In the genomic region with DNA sequence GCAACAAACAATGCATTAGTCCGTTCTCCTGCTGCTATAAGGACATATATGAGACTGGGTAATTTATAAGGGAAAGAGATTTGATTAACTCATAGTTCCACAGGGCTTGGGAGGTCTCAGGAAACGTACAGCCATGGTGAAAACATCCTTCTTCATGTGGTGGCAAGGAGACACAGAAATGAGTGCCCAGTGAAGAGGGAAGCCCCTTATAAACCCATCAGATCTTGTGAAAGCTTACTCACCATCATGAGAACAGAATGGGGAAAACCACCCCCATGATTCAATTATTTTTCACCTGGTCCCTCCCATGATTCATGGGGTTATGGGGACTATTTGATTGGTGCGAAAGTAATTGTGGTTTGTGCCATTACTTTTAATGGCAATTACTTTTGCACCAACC, we compare ENCODE assay signal across 30 cellular contexts.
"Had no signal": no experiment of that assay in that cellular context is flagged by ENCODE, and none has a peak within 500 bp of the region (broad histone marks: within the 10 kb centered on the region; RNA-seq: fewer than 3 reads in every experiment).

No MANE protein-coding gene starts in this region.

- ATAC-seq: natural killer cell treated with Interleukin-12 subunit alpha and Interleukin-12 subunit beta and Interleukin-15 and Interleukin-18, amount 100 ng/mL, for 72 hours; psoas muscle; right cardiac atrium; right lobe of liver; stimulated activated effector memory CD8-positive, alpha-beta T cell treated with anti-CD3 and anti-CD28 coated beads, Interleukin-12 subunit alpha, Interleukin-12 subunit beta, amount 100 ng/mL, for 72 hours; stimulated activated naive B cell treated with anti-CD40 and anti-IgM and Interleukin-4, amounts not matched to agents 10 μg/mL and 1 μg/mL and 100 μg/mL, for 72 hours had no signal

- H3K36me3 ChIP-seq: neutrophil, ovary, right lobe of liver, sigmoid colon, stomach, thoracic aorta, thyroid gland, tibial nerve, upper lobe of left lung, vagina had no signal

- H3K27me3 ChIP-seq: neutrophil, ovary, right lobe of liver, sigmoid colon, stomach, thyroid gland, tibial nerve, upper lobe of left lung, vagina had no signal

- H3K9me3 Mint-ChIP-seq: nephron progenitor cell; stimulated activated naive B cell treated with anti-CD40 and anti-IgM and Interleukin-4, amounts not matched to agents 10 μg/mL and 1 μg/mL and 100 μg/mL, for 72 hours; stimulated activated naive CD8-positive, alpha-beta T cell treated with anti-CD3 and anti-CD28 coated beads, Interleukin-15, Interleukin-2, amounts not matched to agents 100 ng/mL and 50 ng/mL, for 24 hours had no signal

- H3K4me3 ChIP-seq: ovary, psoas muscle, right lobe of liver, sigmoid colon, stomach, thoracic aorta, thyroid gland, tibial nerve, upper lobe of left lung, vagina had no signal

- H3K4me1 ChIP-seq: parathyroid adenoma, psoas muscle, right lobe of liver, sigmoid colon, stomach, thyroid gland, tibial nerve, upper lobe of left lung, vagina had no signal

- H3K27ac Mint-ChIP-seq: natural killer cell treated with Interleukin-12 subunit alpha and Interleukin-12 subunit beta and Interleukin-15 and Interleukin-18, amount 100 ng/mL, for 72 hours; nephron progenitor cell; progenitor cell of endocrine pancreas; stimulated activated effector memory CD8-positive, alpha-beta T cell treated with anti-CD3 and anti-CD28 coated beads, Interleukin-12 subunit alpha, Interleukin-12 subunit beta, amount 100 ng/mL, for 72 hours; stimulated activated naive B cell treated with anti-CD40 and anti-IgM and Interleukin-4, amounts not matched to agents 10 μg/mL and 1 μg/mL and 100 μg/mL, for 72 hours; stimulated activated naive CD8-positive, alpha-beta T cell treated with anti-CD3 and anti-CD28 coated beads, Interleukin-15, Interleukin-2, amounts not matched to agents 100 ng/mL and 50 ng/mL, for 24 hours had no signal

- H3K27me3 Mint-ChIP-seq: natural killer cell treated with Interleukin-12 subunit alpha and Interleukin-12 subunit beta and Interleukin-15 and Interleukin-18, amount 100 ng/mL, for 72 hours; progenitor cell of endocrine pancreas; stimulated activated naive B cell treated with anti-CD40 and anti-IgM and Interleukin-4, amounts not matched to agents 10 μg/mL and 1 μg/mL and 100 μg/mL, for 72 hours; stimulated activated naive CD8-positive, alpha-beta T cell treated with anti-CD3 and anti-CD28 coated beads, Interleukin-15, Interleukin-2, amounts not matched to agents 100 ng/mL and 50 ng/mL, for 24 hours had no signal

- H2AFZ ChIP-seq: parathyroid adenoma had no signal

- H3K4me3 Mint-ChIP-seq: natural killer cell treated with Interleukin-12 subunit alpha and Interleukin-12 subunit beta and Interleukin-15 and Interleukin-18, amount 100 ng/mL, for 72 hours; nephron progenitor cell; neural crest cell; stimulated activated effector memory CD8-positive, alpha-beta T cell treated with anti-CD3 and anti-CD28 coated beads, Interleukin-12 subunit alpha, Interleukin-12 subunit beta, amount 100 ng/mL, for 72 hours; stimulated activated naive B cell treated with anti-CD40 and anti-IgM and Interleukin-4, amounts not matched to agents 10 μg/mL and 1 μg/mL and 100 μg/mL, for 72 hours; stimulated activated naive CD8-positive, alpha-beta T cell treated with anti-CD3 and anti-CD28 coated beads, Interleukin-15, Interleukin-2, amounts not matched to agents 100 ng/mL and 50 ng/mL, for 24 hours had no signal

- DNase-seq: nephron progenitor cell; nucleus accumbens; ovary; posterior cingulate gyrus; psoas muscle; right cardiac atrium; right lobe of liver; sigmoid colon; small intestine; stimulated activated CD4-positive, alpha-beta T cell treated with anti-CD3 and anti-CD28 coated beads, Interleukin-15, amount 100 ng/mL, for 24 hours; stimulated activated CD4-positive, alpha-beta T cell treated with anti-CD3 and anti-CD28 coated beads, Interleukin-2, amount 100 ng/mL, for 24 hours; stimulated activated CD4-positive, alpha-beta T cell treated with anti-CD3 and anti-CD28 coated beads, Interleukin-2, amount 100 ng/mL, for 48 hours; stimulated activated CD4-positive, alpha-beta T cell treated with anti-CD3 and anti-CD28 coated beads, Interleukin-4, amount 100 ng/mL, for 24 hours; stimulated activated naive B cell treated with anti-CD40 and anti-IgM and Interleukin-4, amounts not matched to agents 10 μg/mL and 1 μg/mL and 100 μg/mL, for 72 hours; stimulated activated naive CD4-positive, alpha-beta T cell treated with Interleukin-2 at 50 U/mL for 16 hours; stomach; thyroid gland; trophoblast cell; upper lobe of left lung had no signal

- H3K79me2 ChIP-seq: parathyroid adenoma had no signal

- H3K9me3 ChIP-seq: neutrophil, ovary, psoas muscle, right lobe of liver, sigmoid colon, stomach, thoracic aorta, thyroid gland, tibial nerve, upper lobe of left lung, vagina had no signal

- H3K4me1 Mint-ChIP-seq: neural crest cell; stimulated activated effector memory CD8-positive, alpha-beta T cell treated with anti-CD3 and anti-CD28 coated beads, Interleukin-12 subunit alpha, Interleukin-12 subunit beta, amount 100 ng/mL, for 72 hours; stimulated activated naive B cell treated with anti-CD40 and anti-IgM and Interleukin-4, amounts not matched to agents 10 μg/mL and 1 μg/mL and 100 μg/mL, for 72 hours had no signal

- FAIRE-seq: small intestine, urothelium cell line had no signal

- H3K9ac ChIP-seq: parathyroid adenoma had no signal

- H3K27ac ChIP-seq: neutrophil, ovary, parathyroid adenoma, psoas muscle, right lobe of liver, sigmoid colon, stomach, thoracic aorta, thyroid gland, tibial nerve, upper lobe of left lung, vagina had no signal

- H3K36me3 Mint-ChIP-seq: natural killer cell treated with Interleukin-12 subunit alpha and Interleukin-12 subunit beta and Interleukin-15 and Interleukin-18, amount 100 ng/mL, for 72 hours; stimulated activated effector memory CD8-positive, alpha-beta T cell treated with anti-CD3 and anti-CD28 coated beads, Interleukin-12 subunit alpha, Interleukin-12 subunit beta, amount 100 ng/mL, for 72 hours; stimulated activated naive B cell treated with anti-CD40 and anti-IgM and Interleukin-4, amounts not matched to agents 10 μg/mL and 1 μg/mL and 100 μg/mL, for 72 hours had no signal
